In the genomic region with DNA sequence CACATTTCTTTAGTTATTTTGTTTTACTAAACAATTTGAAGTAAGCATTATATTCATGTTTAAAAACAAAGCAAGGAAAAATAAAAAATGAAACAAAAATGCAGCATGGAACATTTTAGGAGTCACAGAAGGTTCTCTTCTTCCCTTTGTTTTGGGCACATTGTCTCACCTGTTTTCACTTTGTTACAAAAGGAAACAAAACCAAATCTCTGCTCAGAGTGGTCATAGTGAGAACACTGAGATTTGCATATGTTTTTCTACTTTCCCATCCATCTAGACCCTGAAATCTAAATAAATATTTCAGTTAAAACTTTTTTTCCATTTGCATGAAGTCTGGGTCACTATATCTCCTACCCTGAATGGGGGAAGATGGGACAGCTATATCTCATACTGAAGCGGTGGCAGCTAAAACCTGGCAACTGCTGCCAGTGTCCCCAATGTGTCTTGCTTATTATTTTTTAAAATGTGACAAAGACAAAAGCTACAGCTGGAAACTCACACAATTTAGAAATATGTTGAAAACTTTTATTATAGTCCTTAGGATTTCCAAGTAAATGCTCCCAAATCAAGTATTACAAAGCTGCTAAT, we compare ENCODE assay signal across 8 cellular contexts. TPM values are rescaled to one million over a fixed set of nuclear protein-coding genes. Genes with fewer than 3 reads are reported as not detected.
DNase-seq lines count a peak whose midpoint lies in the region; ATAC-seq and TF ChIP-seq lines count a peak whose summit lies in the region.
"Had no signal": no experiment of that assay in that cellular context is flagged by ENCODE, and none has a peak within 500 bp of the region (broad histone marks: within the 10 kb centered on the region; RNA-seq: fewer than 3 reads in every experiment).

No MANE protein-coding gene starts in this region.

- H3K4me1 Mint-ChIP-seq in endodermal cell: peaks cover 36% of the 10 kb centered on the region

- DNase-seq in GM20000 (ENCODE audit: low spot score) (peak; percentile 38), MG63 (no peak), endodermal cell (no peak), skeletal muscle cell (ENCODE audit: low read depth) (no peak), DMS79 treated with DMSO at 0.1 percent for 48 hours (lab: John Stamatoyannopoulos, UW) (no peak)

- no peaks in the 10 kb centered on the region for H3K9me3 Mint-ChIP-seq in endodermal cell

- no peak overlapping the region for H3K27ac ChIP-seq in endodermal cell (ENCODE audit: low read depth, low read length)
- H3K27ac ChIP-seq: prostate gland had no signal

- H3K4me1 ChIP-seq in endodermal cell (ENCODE audit: control insufficient read depth, insufficient read depth, low read length): peaks cover 5% of the 10 kb centered on the region

- peak overlapping the region; percentile 100 for H3K4me3 Mint-ChIP-seq in endodermal cell

- TF ChIP-seq CTCF in GM20000 (IDR thresholded peaks at IDR 0.05; ENCODE audit: extremely low read depth, missing control alignments): no peak
- TF ChIP-seq CTCF in endodermal cell (conservative IDR thresholded peaks at IDR 0.05): no peak

- H3K36me3 ChIP-seq in MG63: peaks cover 16% of the 10 kb centered on the region
- peaks cover 6% of the 10 kb centered on the region for H3K36me3 ChIP-seq in endodermal cell (ENCODE audit: control insufficient read depth, insufficient read depth, low read length)
- H3K36me3 ChIP-seq: prostate gland had no signal

- 60 to 83% methylated on average over 1 of the region's 1 CpG for WGBS in endodermal cell (ENCODE audit: insufficient coverage in 1 of 2, insufficient read length in 1 of 2), 2 experiments

- peak overlapping the region; percentile 5 for H3K9ac ChIP-seq in endodermal cell (ENCODE audit: extremely low read depth, low read length, poor library complexity, severe bottlenecking)

- peaks cover 3% of the 10 kb centered on the region for H3K36me3 Mint-ChIP-seq in endodermal cell (ENCODE audit: low read depth)

- no peak overlapping the region for H3K27ac Mint-ChIP-seq in endodermal cell

- H3K9me3 ChIP-seq in MG63 (no peaks in the 10 kb centered on the region), endodermal cell (ENCODE audit: control insufficient read depth, low read length) (no peaks in the 10 kb centered on the region)
- H3K9me3 ChIP-seq: prostate gland had no signal

- ATAC-seq in HG03135 (IDR thresholded peaks at IDR 0.05; ENCODE audit: unreplicated experiment) (no peak), HG02973 (IDR thresholded peaks at IDR 0.05; ENCODE audit: unreplicated experiment) (no peak)

- peak overlapping the region; percentile 94 for H3K4me3 ChIP-seq in MG63
- peak overlapping the region; percentile 98 for H3K4me3 ChIP-seq in endodermal cell (ENCODE audit: low read length)
- peak overlapping the region; percentile 98 for H3K4me3 ChIP-seq in skeletal muscle cell (ENCODE audit: low read depth, low read length)

- H3K27me3 ChIP-seq in MG63: no peaks in the 10 kb centered on the region
- H3K27me3 ChIP-seq in endodermal cell (ENCODE audit: control insufficient read depth, insufficient read depth, low read length, poor library complexity, severe bottlenecking): no peaks in the 10 kb centered on the region

- H3K27me3 Mint-ChIP-seq in endodermal cell (ENCODE audit: insufficient read depth): no peaks in the 10 kb centered on the region

RNA-seq across cellular contexts. Expression of a gene that starts 3.5 kb away (rescaled TPM):
- 10.8 and 11.1 TPM in 2 replicates for total RNA-seq in MG63 (2014; rRNA removed; shearing (Covaris generic); ENCODE audit: low replicate concordance)
- 10 to 100 TPM in 1 of 2 donors, 1 to 10 TPM in 1; 9.9 to 13.1 TPM for total RNA-seq in endodermal cell
- polyA plus RNA-seq in endodermal cell (2013, experiment 1 of 2): 5.6 TPM
- 6.0 TPM for polyA plus RNA-seq in endodermal cell (2013, experiment 2 of 2)

RNA-seq across cellular contexts. Expression of a gene that starts 3.9 kb away (rescaled TPM):
- total RNA-seq in MG63 (2014; rRNA removed; shearing (Covaris generic); ENCODE audit: low replicate concordance): 4.3 and 6.7 TPM in 2 replicates
- total RNA-seq in endodermal cell: 10 to 100 TPM; 12.4 to 20.4 TPM
- polyA plus RNA-seq in endodermal cell (2013, experiment 1 of 2): 11.3 TPM
- polyA plus RNA-seq in endodermal cell (2013, experiment 2 of 2): 11.5 TPM
